30 cellular contexts compared by ENCODE assay signal in the genomic region with DNA sequence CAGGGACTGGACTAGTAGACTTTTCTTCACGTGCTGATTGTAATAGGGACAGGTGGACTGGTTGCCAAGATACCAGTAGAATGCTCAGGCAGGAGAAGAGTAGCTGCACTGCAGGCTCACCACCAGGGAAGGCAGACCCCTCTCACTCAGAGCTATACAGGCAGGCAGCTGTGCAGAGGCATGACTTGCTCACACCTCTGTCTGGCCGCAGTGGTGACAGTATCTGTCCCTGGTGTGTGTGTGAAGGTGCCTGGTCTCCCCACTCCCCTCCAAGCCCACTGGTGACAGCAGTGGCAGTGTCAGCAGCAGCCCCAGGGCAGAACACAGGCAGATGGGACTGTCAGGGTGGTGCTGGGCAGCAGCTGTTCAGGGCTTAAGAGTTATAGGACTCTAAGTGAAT.
DNase-seq lines count a peak whose midpoint lies in the region; TF ChIP-seq lines count a peak whose summit lies in the region.
"Had no signal": no experiment of that assay in that cellular context is flagged by ENCODE, and none has a peak within 500 bp of the region (broad histone marks: within the 10 kb centered on the region; RNA-seq: fewer than 3 reads in every experiment).

No MANE protein-coding gene starts in this region.

- intact Hi-C loops in ascending aorta (cut with DNase I), result no loop called here

- H3K36me3 ChIP-seq in ascending aorta, result no peaks in the 10 kb centered on the region
- H3K36me3 ChIP-seq: heart left ventricle, tibial artery had no signal

- no peaks in the 10 kb centered on the region for H3K4me1 ChIP-seq in ascending aorta
- H3K4me1 ChIP-seq: heart left ventricle, tibial artery had no signal

- H3K27me3 Mint-ChIP-seq in glutamatergic neuron (ENCODE audit: unreplicated experiment), result no peaks in the 10 kb centered on the region
- H3K27me3 Mint-ChIP-seq: activated naive CD8-positive, alpha-beta T cell treated with anti-CD3 and anti-CD28 coated beads for 36 hours; central memory CD8-positive, alpha-beta T cell; stimulated activated naive CD8-positive, alpha-beta T cell treated with anti-CD3 and anti-CD28 coated beads, Interleukin-15, Interleukin-2, amounts not matched to agents 100 ng/mL and 50 ng/mL, for 24 hours had no signal

- H3K27ac Mint-ChIP-seq in glutamatergic neuron (ENCODE audit: unreplicated experiment), result peak overlapping the region; percentile 48
- H3K27ac Mint-ChIP-seq: activated naive CD8-positive, alpha-beta T cell treated with anti-CD3 and anti-CD28 coated beads for 36 hours; mesothelial cell of epicardium; natural killer cell; stimulated activated naive CD8-positive, alpha-beta T cell treated with anti-CD3 and anti-CD28 coated beads, Interleukin-15, Interleukin-2, amounts not matched to agents 100 ng/mL and 50 ng/mL, for 24 hours; T-helper 2 cell treated with Interferon-gamma antibody and Interleukin-4, amounts not matched to agents 5 μg/mL and 100 μg/mL, for 36 hours had no signal

- H3K4me3 Mint-ChIP-seq in glutamatergic neuron (ENCODE audit: unreplicated experiment), result no peak overlapping the region
- H3K4me3 Mint-ChIP-seq: activated naive CD8-positive, alpha-beta T cell treated with anti-CD3 and anti-CD28 coated beads for 36 hours; central memory CD8-positive, alpha-beta T cell; mesothelial cell of epicardium; natural killer cell; stimulated activated naive CD8-positive, alpha-beta T cell treated with anti-CD3 and anti-CD28 coated beads, Interleukin-15, Interleukin-2, amounts not matched to agents 100 ng/mL and 50 ng/mL, for 24 hours; T-helper 2 cell treated with Interferon-gamma antibody and Interleukin-4, amounts not matched to agents 5 μg/mL and 100 μg/mL, for 36 hours had no signal

- H3K36me3 Mint-ChIP-seq in glutamatergic neuron (ENCODE audit: unreplicated experiment), result no peaks in the 10 kb centered on the region
- H3K36me3 Mint-ChIP-seq: activated naive CD8-positive, alpha-beta T cell treated with anti-CD3 and anti-CD28 coated beads for 36 hours; mesothelial cell of epicardium; natural killer cell had no signal

- no peak overlapping the region for H3K4me3 ChIP-seq in ascending aorta
- H3K4me3 ChIP-seq: heart left ventricle, tibial artery had no signal

- DNase-seq in DMS53 (lab: John Stamatoyannopoulos, UW) (peak; percentile 24), DMS53 treated with DMSO at 0.1 percent for 48 hours (lab: John Stamatoyannopoulos, UW; ENCODE audit: unreplicated experiment) (no peak), COR-L47 (lab: John Stamatoyannopoulos, UW) (peak; percentile 7), NCI-H524 (lab: John Stamatoyannopoulos, UW) (peak; percentile 36 to 79), glutamatergic neuron (peak; percentile 20), C1 segment of cervical spinal cord (lab: John Stamatoyannopoulos, UW) (no peak), pons (ENCODE audit: low spot score) (no peak), ascending aorta (ENCODE audit: low spot score in 2 of 2) (no peak)
- DNase-seq: 8988T; activated CD4-positive, alpha-beta T cell treated with anti-CD3 and anti-CD28 coated beads, Interleukin-2, amount 50 U/mL, for 1 hour; activated CD8-positive, alpha-beta memory T cell treated with anti-CD3 and anti-CD28 coated beads, Interleukin-2, amount 50 U/mL, for 4 hours; activated naive CD8-positive, alpha-beta T cell treated with anti-CD3 and anti-CD28 coated beads for 36 hours; AML-193; EL; H7; heart left ventricle; MV-4-11; natural killer cell; NCI-H345; stimulated activated CD4-positive, alpha-beta T cell treated with anti-CD3 and anti-CD28 coated beads, Interleukin-12 subunit alpha, Interleukin-12 subunit beta, amount 100 ng/mL, for 4 hours; stimulated activated CD4-positive, alpha-beta T cell treated with anti-CD3 and anti-CD28 coated beads, Interleukin-4, amount 100 ng/mL, for 4 hours; tibial artery had no signal

- TF ChIP-seq CTCF in glutamatergic neuron (IDR thresholded peaks at IDR 0.05; ENCODE audit: partially characterized antibody, unreplicated experiment) (no peak), ascending aorta (IDR thresholded peaks at IDR 0.05) (no peak)

- H3K4me1 Mint-ChIP-seq in glutamatergic neuron (ENCODE audit: low read depth, unreplicated experiment), result peaks cover 4% of the 10 kb centered on the region
- H3K4me1 Mint-ChIP-seq: activated naive CD8-positive, alpha-beta T cell treated with anti-CD3 and anti-CD28 coated beads for 36 hours; central memory CD8-positive, alpha-beta T cell; mesothelial cell of epicardium had no signal

- no peaks in the 10 kb centered on the region for H3K9me3 Mint-ChIP-seq in glutamatergic neuron (ENCODE audit: unreplicated experiment)
- H3K9me3 Mint-ChIP-seq: activated naive CD8-positive, alpha-beta T cell treated with anti-CD3 and anti-CD28 coated beads for 36 hours; central memory CD8-positive, alpha-beta T cell; natural killer cell; stimulated activated naive CD8-positive, alpha-beta T cell treated with anti-CD3 and anti-CD28 coated beads, Interleukin-15, Interleukin-2, amounts not matched to agents 100 ng/mL and 50 ng/mL, for 24 hours; T-helper 2 cell treated with Interferon-gamma antibody and Interleukin-4, amounts not matched to agents 5 μg/mL and 100 μg/mL, for 36 hours had no signal

- no peak overlapping the region for H3K27ac ChIP-seq in ascending aorta
- H3K27ac ChIP-seq: epithelial cell of prostate, heart left ventricle, KMS-11, RWPE1, tibial artery, VCaP had no signal

- H3K27me3 ChIP-seq in ascending aorta, result no peaks in the 10 kb centered on the region
- H3K27me3 ChIP-seq: heart left ventricle, tibial artery had no signal

- no peaks in the 10 kb centered on the region for H3K9me3 ChIP-seq in ascending aorta
- H3K9me3 ChIP-seq: heart left ventricle, tibial artery had no signal

Comparison
In these comparisons a context has a peak if more than half of its experiments do, and no peak if none do; other contexts are left out.
1. DNase-seq: peak in DMS53 (single experiment), COR-L47 (single experiment), NCI-H524 (2 of 2) and glutamatergic neuron (single experiment); none in DMS53 treated with DMSO at 0.1 percent for 48 hours (single experiment), C1 segment of cervical spinal cord (0 of 14), pons (single experiment) and ascending aorta (0 of 2).